Comparison of ENCODE assay signal across 18 cellular contexts in the genomic region with DNA sequence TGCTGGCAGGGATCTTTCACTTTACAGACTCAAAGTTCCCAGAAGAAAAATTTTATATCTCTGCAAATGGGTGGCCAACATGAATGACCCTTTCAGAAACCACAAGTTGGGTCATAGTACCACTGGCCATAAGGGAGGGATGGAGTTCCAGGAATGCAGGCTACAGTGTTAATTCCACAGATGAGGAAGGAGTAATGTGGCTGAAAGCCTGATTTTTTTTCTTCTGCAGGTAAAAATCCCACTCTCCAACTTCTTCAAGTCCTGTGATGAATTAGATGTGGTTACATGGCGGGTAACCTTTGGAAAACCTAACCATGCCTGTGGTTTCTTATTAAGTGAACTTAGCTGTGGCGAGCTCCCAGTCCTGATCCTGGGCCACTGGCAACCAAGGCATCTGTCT.
DNase-seq lines count a peak whose midpoint lies in the region; ATAC-seq, FAIRE-seq and TF ChIP-seq lines count a peak whose summit lies in the region.
"Had no signal": no experiment of that assay in that cellular context is flagged by ENCODE, and none has a peak within 500 bp of the region (broad histone marks: within the 10 kb centered on the region; RNA-seq: fewer than 3 reads in every experiment).

No MANE protein-coding gene starts in this region.

- ATAC-seq in T-helper 17 cell (no peak), memory B cell (ENCODE audit: low read depth) (no peak), HG03139 (IDR thresholded peaks at IDR 0.05; ENCODE audit: unreplicated experiment) (no peak), HG02763 (IDR thresholded peaks at IDR 0.05; ENCODE audit: unreplicated experiment) (no peak)
- no peak for ATAC-seq in activated CD4-positive, alpha-beta T cell treated with anti-CD3 and anti-CD28 coated beads for 36 hours
- ATAC-seq: SK-N-SH treated with all-trans-retinoic acid at 6 μM for 48 hours had no signal

- POLR2A ChIA-PET in activated CD4-positive, alpha-beta T cell treated with anti-CD3 and anti-CD28 coated beads for 36 hours (lab: Charles Lee) = no interaction called here

- peaks cover 15% of the 10 kb centered on the region for H3K4me1 Mint-ChIP-seq in T-helper 17 cell
- H3K4me1 Mint-ChIP-seq in memory B cell = peaks cover 32% of the 10 kb centered on the region
- peaks cover 12% of the 10 kb centered on the region for H3K4me1 Mint-ChIP-seq in activated CD4-positive, alpha-beta T cell treated with anti-CD3 and anti-CD28 coated beads for 36 hours
- H3K4me1 Mint-ChIP-seq in HFFc6 (ENCODE audit: low read depth) = peaks cover 41% of the 10 kb centered on the region

- peak; percentile 60 for FAIRE-seq in GM12891 (lab: Jason Lieb, UNC)
- FAIRE-seq: A204.1 had no signal

- H3K4me3 Mint-ChIP-seq in T-helper 17 cell (no peak overlapping the region), memory B cell (no peak overlapping the region), HFFc6 (no peak overlapping the region)
- H3K4me3 Mint-ChIP-seq in activated CD4-positive, alpha-beta T cell treated with anti-CD3 and anti-CD28 coated beads for 36 hours = no peak overlapping the region
- H3K4me3 Mint-ChIP-seq: B cell, H9 had no signal

- H3K9me3 Mint-ChIP-seq in memory B cell (no peaks in the 10 kb centered on the region), HFFc6 (no peaks in the 10 kb centered on the region)
- H3K9me3 Mint-ChIP-seq in activated CD4-positive, alpha-beta T cell treated with anti-CD3 and anti-CD28 coated beads for 36 hours (ENCODE audit: low read depth) = no peaks in the 10 kb centered on the region
- H3K9me3 Mint-ChIP-seq: H9, IgD-negative memory B cell had no signal

- DNase-seq in GM12891 (ENCODE audit: insufficient read length, low spot score) (no peak), T-helper 17 cell (no peak), choroid plexus epithelial cell (ENCODE audit: low read depth) (peak; percentile 45), memory B cell (ENCODE audit: low spot score in 2 of 2) (no peak), HFFc6 (no peak)
- DNase-seq in activated CD4-positive, alpha-beta T cell treated with anti-CD3 and anti-CD28 coated beads for 36 hours = no peak
- DNase-seq: H9; Karpas-422; NCI-H1930; NCI-H510A treated with DMSO at 0.1 percent for 48 hours; NCI-H774; NK-92 treated with Interleukin-12 subunit alpha and Interleukin-12 subunit beta, amount 100 ng/mL, for 24 hours had no signal

- TF ChIP-seq POLR2A in GM12891 (IDR thresholded peaks at IDR 0.05; ENCODE audit: low read depth, low read length) = no peak

- H3K27ac Mint-ChIP-seq in T-helper 17 cell = peak overlapping the region; percentile 77
- peak overlapping the region; percentile 48 for H3K27ac Mint-ChIP-seq in memory B cell
- no peak overlapping the region for H3K27ac Mint-ChIP-seq in activated CD4-positive, alpha-beta T cell treated with anti-CD3 and anti-CD28 coated beads for 36 hours
- no peak overlapping the region for H3K27ac Mint-ChIP-seq in HFFc6
- H3K27ac Mint-ChIP-seq: B cell, H9, IgD-negative memory B cell had no signal

- H3K36me3 Mint-ChIP-seq in T-helper 17 cell (ENCODE audit: low read depth) (peaks cover 2% of the 10 kb centered on the region), memory B cell (no peaks in the 10 kb centered on the region), HFFc6 (ENCODE audit: low read depth) (peaks cover 6% of the 10 kb centered on the region; the same call in 1 of the 2 replicates)
- no peaks in the 10 kb centered on the region for H3K36me3 Mint-ChIP-seq in activated CD4-positive, alpha-beta T cell treated with anti-CD3 and anti-CD28 coated beads for 36 hours (ENCODE audit: low read depth)
- H3K36me3 Mint-ChIP-seq: IgD-negative memory B cell had no signal

- CTCF ChIA-PET in activated CD4-positive, alpha-beta T cell treated with anti-CD3 and anti-CD28 coated beads for 36 hours (lab: Charles Lee) = interaction anchor here (0.6 to 1.6 kb wide), 3 partner anchors 11 to 78 kb away, joined by 3 to 4 read pairs (median 3); no protein-coding TSS in a partner anchor

- H3K9me3 ChIP-seq in T-helper 17 cell (ENCODE audit: control insufficient read depth, low read length, poor library complexity, severe bottlenecking) = no peaks in the 10 kb centered on the region

- H3K27me3 Mint-ChIP-seq in T-helper 17 cell (no peaks in the 10 kb centered on the region), memory B cell (no peaks in the 10 kb centered on the region), HFFc6 (ENCODE audit: insufficient read depth) (peaks cover 8% of the 10 kb centered on the region; the same call in 1 of the 2 replicates)
- H3K27me3 Mint-ChIP-seq in activated CD4-positive, alpha-beta T cell treated with anti-CD3 and anti-CD28 coated beads for 36 hours = no peaks in the 10 kb centered on the region
- H3K27me3 Mint-ChIP-seq: B cell, IgD-negative memory B cell had no signal

- H3K4me3 ChIP-seq in choroid plexus epithelial cell (ENCODE audit: low read depth, low read length) = no peak overlapping the region

- intact Hi-C loops in activated CD4-positive, alpha-beta T cell treated with anti-CD3 and anti-CD28 coated beads for 36 hours (cut with DNase I, micrococcal nuclease) = no loop called here

- TF ChIP-seq CTCF in choroid plexus epithelial cell (conservative IDR thresholded peaks at IDR 0.05; ENCODE audit: low read depth, low read length) (no peak), HFFc6 (IDR thresholded peaks at IDR 0.05) (no peak)

TF ChIP-seq in GM12891, 5 proteins besides CTCF, POLR2A, EP300 and RAD21:
- no peak for TF ChIP-seq TAF1 (IDR thresholded peaks at IDR 0.05; ENCODE audit: low read depth, low read length)
- TF ChIP-seq SPI1 (IDR thresholded peaks at IDR 0.05; ENCODE audit: low read depth, low read length) = no peak
- TF ChIP-seq POLR2AphosphoS5 (IDR thresholded peaks at IDR 0.05; ENCODE audit: low read depth, low read length) = no peak
- TF ChIP-seq POU2F2 (IDR thresholded peaks at IDR 0.05; ENCODE audit: low read depth, low read length) = no peak
- no peak for TF ChIP-seq PAX5 (IDR thresholded peaks at IDR 0.05; ENCODE audit: insufficient read depth, low read length, severe bottlenecking)

Comparison
In these comparisons a context has a peak if more than half of its experiments do, and no peak if none do; other contexts are left out.
1. H3K27ac Mint-ChIP-seq: peak in T-helper 17 cell (single experiment) and memory B cell (single experiment); none in activated CD4-positive, alpha-beta T cell treated with anti-CD3 and anti-CD28 coated beads for 36 hours (single experiment) and HFFc6 (single experiment).